In genomic region chr6:109455502-109456282, GRCh38 we compare ENCODE assay signal across 8 cellular contexts. TPM values are rescaled to one million over a fixed set of nuclear protein-coding genes. Genes with fewer than 3 reads are reported as not detected.
A peak's percentile ranks its signal among the peaks of the same experiment; 100 is the strongest.
DNase-seq lines count a peak whose midpoint lies in the region; ATAC-seq and TF ChIP-seq lines count a peak whose summit lies in the region.

Gene MICAL1 (minus strand): TSS chr6:109455772. CDS start chr6:109454196, 1,576 bp downstream.

- peak within 1 kb of the TSS; percentile 81 for H3K23ac ChIP-seq in neuronal stem cell (ENCODE audit: low read depth, low read length, poor library complexity)

- ATAC-seq in GM19467 (IDR thresholded peaks at IDR 0.05; ENCODE audit: unreplicated experiment) = peak; percentile 44
- peak; percentile 70 for ATAC-seq in foreskin keratinocyte

- peak within 1 kb of the TSS; percentile 76 for H2BK120ac ChIP-seq in neuronal stem cell (ENCODE audit: low read depth, low read length)

- peak within 1 kb of the TSS; percentile 87 for H2BK15ac ChIP-seq in neuronal stem cell (ENCODE audit: low read length)

- peak within 1 kb of the TSS; percentile 99 for H3K18ac ChIP-seq in neuronal stem cell (ENCODE audit: low read length)

- H4K8ac ChIP-seq in neuronal stem cell (ENCODE audit: low read depth, low read length) = no peak within 1 kb of the TSS

- H3K27ac ChIP-seq in HL-60 (replicated peaks) (peak within 1 kb of the TSS; percentile 59), foreskin keratinocyte (no peak within 1 kb of the TSS), neuronal stem cell (replicated peaks; ENCODE audit: low read length) (peak within 1 kb of the TSS; percentile 81), thymus (ENCODE audit: low read depth) (peak within 1 kb of the TSS; percentile 93)

- H3K36me3 ChIP-seq in neuronal stem cell (replicated peaks in 1 of 2; ENCODE audit: control insufficient read depth in 2 of 2, insufficient read depth in 2 of 2, low read length in 2 of 2) (peaks cover 12 to 22% of the 10 kb centered on the region in 2 donors), thymus (ENCODE audit: control insufficient read depth, insufficient read depth) (peaks cover 8% of the 10 kb centered on the region)

- peak within 1 kb of the TSS; percentile 94 for H3K9ac ChIP-seq in neuronal stem cell (ENCODE audit: low read depth, low read length, poor library complexity)

- peak; percentile 89 for DNase-seq in D341Med (ENCODE audit: low spot score)
- peak; percentile 54 to 58 for DNase-seq in HL-60 (ENCODE audit: low read depth in 1 of 2, low spot score in 1 of 2)
- DNase-seq in RPMI8226 = peak; percentile 72
- DNase-seq in activated effector memory CD4-positive, alpha-beta T cell treated with Interleukin-2 at 50 U/mL for 16 hours = peak; percentile 73
- peak in 1 of 2 donors; percentile 20 for DNase-seq in foreskin keratinocyte
- DNase-seq in neuronal stem cell (ENCODE audit: low spot score) = peak; percentile 68

- TF ChIP-seq CTCF in HL-60 (IDR thresholded peaks at IDR 0.05; ENCODE audit: insufficient read depth, low read length) (peak; percentile 9), foreskin keratinocyte (conservative IDR thresholded peaks at IDR 0.05) (peak; percentile 36)

- no peaks in the 10 kb centered on the region for H3K9me3 ChIP-seq in neuronal stem cell (replicated peaks in 1 of 2; ENCODE audit: control insufficient read depth in 2 of 2, insufficient read depth in 1 of 2, low read depth in 1 of 2, low read length in 2 of 2)
- no peaks in the 10 kb centered on the region for H3K9me3 ChIP-seq in thymus (ENCODE audit: control insufficient read depth)

- H3K4me3 ChIP-seq in HL-60 (replicated peaks; ENCODE audit: insufficient read depth, low read length) (peak within 1 kb of the TSS; percentile 76), neuronal stem cell (ENCODE audit: low read length in 2 of 2) (peak within 1 kb of the TSS; percentile 87 to 96), thymus (ENCODE audit: low read length) (peak within 1 kb of the TSS; percentile 85)

- H3K27me3 ChIP-seq in HL-60 (ENCODE audit: insufficient read depth, poor library complexity, severe bottlenecking) (no peaks in the 10 kb centered on the region), foreskin keratinocyte (no peaks in the 10 kb centered on the region), neuronal stem cell (ENCODE audit: control insufficient read depth in 3 of 3, insufficient read depth in 3 of 3, low read depth in 1 of 3, low read length in 3 of 3) (no peaks in the 10 kb centered on the region), thymus (ENCODE audit: control insufficient read depth, insufficient read depth) (no peaks in the 10 kb centered on the region)

- H2BK5ac ChIP-seq in neuronal stem cell (ENCODE audit: low read length) = peak within 1 kb of the TSS; percentile 79

- H2BK12ac ChIP-seq in neuronal stem cell (ENCODE audit: low read length) = peak within 1 kb of the TSS; percentile 69

- peak within 1 kb of the TSS; percentile 97 for H3K4me2 ChIP-seq in neuronal stem cell (ENCODE audit: insufficient read depth, low read length, poor library complexity, severe bottlenecking)

- peak within 1 kb of the TSS; percentile 88 for H2AK5ac ChIP-seq in neuronal stem cell (ENCODE audit: low read depth, low read length)

- no CpG with 5 or more reads among the region's 85 CpGs for WGBS in neuronal stem cell (ENCODE audit: extremely low coverage in 2 of 2, insufficient read length in 2 of 2, insufficient replicate concordance in 1 of 2), 2 donors
- WGBS in thymus = under 1% methylated on average over 85 of the region's 85 CpGs

- peak within 1 kb of the TSS; percentile 45 for H3K4ac ChIP-seq in neuronal stem cell (ENCODE audit: low read length)

- peak within 1 kb of the TSS; percentile 77 for H4K91ac ChIP-seq in neuronal stem cell (ENCODE audit: low read depth, low read length, poor library complexity)

- peaks cover 9% of the 10 kb centered on the region for H3K79me1 ChIP-seq in neuronal stem cell (ENCODE audit: low read depth, low read length)

- H3K4me1 ChIP-seq in foreskin keratinocyte = peaks cover 9% of the 10 kb centered on the region
- peaks cover 8 to 18% of the 10 kb centered on the region in 2 donors for H3K4me1 ChIP-seq in neuronal stem cell (ENCODE audit: control insufficient read depth in 2 of 2, insufficient read depth in 1 of 2, low read depth in 1 of 2, low read length in 2 of 2)
- H3K4me1 ChIP-seq in thymus (ENCODE audit: control insufficient read depth, insufficient read depth, low read length) = peaks cover 19% of the 10 kb centered on the region

- peak within 1 kb of the TSS; percentile 86 for H3K14ac ChIP-seq in neuronal stem cell (ENCODE audit: low read length)

- peak within 1 kb of the TSS; percentile 99 for H2AFZ ChIP-seq in neuronal stem cell (ENCODE audit: low read length)

RNA-seq across cellular contexts. Expression of gene MICAL1, which starts in this region (rescaled TPM):
- 25.8 and 39.7 TPM in 2 replicates for total RNA-seq in foreskin keratinocyte
- polyA plus RNA-seq in foreskin keratinocyte (19.7 and 28.3 TPM in 2 replicates), thymus (118 TPM)
- 43.9 TPM for polyA plus RNA-seq in neuronal stem cell (2013, experiment 1 of 2)
- 41.6 TPM for polyA plus RNA-seq in neuronal stem cell (2013, experiment 2 of 2)
